8 cellular contexts compared by ENCODE assay signal in genomic region chr4:183876268-183876934, GRCh38. TPM values are rescaled to one million over a fixed set of nuclear protein-coding genes. Genes with fewer than 3 reads are reported as not detected.
DNase-seq lines count a peak whose midpoint lies in the region; ATAC-seq and TF ChIP-seq lines count a peak whose summit lies in the region.

No MANE protein-coding gene starts in this region.

- H3K36me3 ChIP-seq in kidney epithelial cell (ENCODE audit: control insufficient read depth, insufficient read depth, low read length), result no peaks in the 10 kb centered on the region
- no peaks in the 10 kb centered on the region for H3K36me3 ChIP-seq in thyroid gland

- intact Hi-C loops in thyroid gland (cut with DNase I), result no loop called here

- H3K27ac ChIP-seq in thyroid gland, result peak overlapping the region; percentile 45 to 91 (median 78)

- TF ChIP-seq POLR2A in thyroid gland (IDR thresholded peaks at IDR 0.05), result peak in 1 of 2 donors; percentile 49

- no peaks in the 10 kb centered on the region for H3K36me3 Mint-ChIP-seq in glutamatergic neuron (ENCODE audit: unreplicated experiment)
- H3K36me3 Mint-ChIP-seq in nephron progenitor cell (ENCODE audit: low read depth), result no peaks in the 10 kb centered on the region

- no peak overlapping the region for H3K4me3 Mint-ChIP-seq in glutamatergic neuron (ENCODE audit: unreplicated experiment)
- no peak overlapping the region for H3K4me3 Mint-ChIP-seq in nephron progenitor cell

- no peak for ATAC-seq in HG02623 (IDR thresholded peaks at IDR 0.05; ENCODE audit: unreplicated experiment)

- no peaks in the 10 kb centered on the region for H3K27me3 Mint-ChIP-seq in glutamatergic neuron (ENCODE audit: unreplicated experiment)
- peaks cover 4% of the 10 kb centered on the region for H3K27me3 Mint-ChIP-seq in nephron progenitor cell (ENCODE audit: low read depth, poor library complexity)

- H3K27ac Mint-ChIP-seq in glutamatergic neuron (ENCODE audit: unreplicated experiment) (no peak overlapping the region), nephron progenitor cell (no peak overlapping the region)

- H3K27me3 ChIP-seq in kidney epithelial cell (ENCODE audit: control insufficient read depth, insufficient read depth, low read length), result peaks cover 2% of the 10 kb centered on the region
- no peaks in the 10 kb centered on the region for H3K27me3 ChIP-seq in thyroid gland

- H3K4me1 ChIP-seq in thyroid gland, result peaks cover 12 to 20% of the 10 kb centered on the region in 2 donors

- TF ChIP-seq CTCF in kidney epithelial cell (IDR thresholded peaks at IDR 0.05; ENCODE audit: insufficient read depth, low read length, poor library complexity, severe bottlenecking) (no peak), thyroid gland (IDR thresholded peaks at IDR 0.05) (no peak), glutamatergic neuron (IDR thresholded peaks at IDR 0.05; ENCODE audit: partially characterized antibody, unreplicated experiment) (no peak), nephron progenitor cell (IDR thresholded peaks at IDR 0.05) (no peak)

- H3K4me3 ChIP-seq in kidney epithelial cell (ENCODE audit: low read depth, low read length) (no peak overlapping the region), thyroid gland (replicated peaks in 1 of 3) (peak overlapping the region in 1 of 3 donors; percentile 10)

- DNase-seq in NCI-H1105 (lab: John Stamatoyannopoulos, UW) (peak; percentile 83), astrocyte of the hippocampus (ENCODE audit: low read depth, low spot score) (peak; percentile 97), kidney epithelial cell (ENCODE audit: low read depth) (peak; percentile 45), thyroid gland (peak; percentile 96), glutamatergic neuron (no peak), activated T-cell treated with anti-CD3 and anti-CD28 coated beads for 4 hours (no peak), nephron progenitor cell (no peak)

- no peaks in the 10 kb centered on the region for H3K9me3 ChIP-seq in thyroid gland

- H3K9me3 Mint-ChIP-seq in glutamatergic neuron (ENCODE audit: unreplicated experiment), result no peaks in the 10 kb centered on the region
- no peaks in the 10 kb centered on the region for H3K9me3 Mint-ChIP-seq in nephron progenitor cell

- H3K4me1 Mint-ChIP-seq in glutamatergic neuron (ENCODE audit: low read depth, unreplicated experiment) (peaks cover 6% of the 10 kb centered on the region), nephron progenitor cell (peaks cover 15% of the 10 kb centered on the region)

- WGBS in thyroid gland, 2 donors, result 13 to 21% methylated on average over 15 to 18 of the region's 18 CpGs

RNA-seq across cellular contexts. Expression of gene STOX2, which starts 28.7 kb away (rescaled TPM):
- total RNA-seq in kidney epithelial cell (4.4 and 5.5 TPM in 2 replicates), thyroid gland (10 to 100 TPM; 27.3 to 57.7 (median 43.3) TPM), glutamatergic neuron (ENCODE audit: unreplicated experiment) (26.7 TPM)

Comparison
In these comparisons a context has a peak if more than half of its experiments do, and no peak if none do; other contexts are left out.
1. DNase-seq: peak in NCI-H1105 (single experiment), astrocyte of the hippocampus (single experiment), kidney epithelial cell (single experiment) and thyroid gland (2 of 2); none in glutamatergic neuron (single experiment), activated T-cell treated with anti-CD3 and anti-CD28 coated beads for 4 hours (single experiment) and nephron progenitor cell (single experiment).